ENCODE assay signal across 12 cellular contexts in genomic region chr3:127776347-127776746, GRCh38. TPM values are rescaled to one million over a fixed set of nuclear protein-coding genes. Genes with fewer than 3 reads are reported as not detected.
DNase-seq lines count a peak whose midpoint lies in the region; ATAC-seq, FAIRE-seq and TF ChIP-seq lines count a peak whose summit lies in the region.
"Had no signal": no experiment of that assay in that cellular context is flagged by ENCODE, and none has a peak within 500 bp of the region (broad histone marks: within the 10 kb centered on the region; RNA-seq: fewer than 3 reads in every experiment).

No MANE protein-coding gene starts in this region.

- peak overlapping the region in 4 of 7 donors; percentile 52 to 83 (median 65) for H3K27ac Mint-ChIP-seq in CD14-positive monocyte
- H3K27ac Mint-ChIP-seq in activated B cell treated with CpG ODN at 0.5 μM for 24 hours = peak overlapping the region; percentile 60
- H3K27ac Mint-ChIP-seq: activated CD4-positive, alpha-beta memory T cell treated with anti-CD3 and anti-CD28 coated beads for 36 hours had no signal

- H3K27me3 Mint-ChIP-seq in CD14-positive monocyte (ENCODE audit: low read depth in 3 of 3) = peaks cover 0 to 7% (median 0%) of the 10 kb centered on the region in 3 donors
- H3K27me3 Mint-ChIP-seq in activated B cell treated with CpG ODN at 0.5 μM for 24 hours = no peaks in the 10 kb centered on the region
- H3K27me3 Mint-ChIP-seq: activated CD4-positive, alpha-beta memory T cell treated with anti-CD3 and anti-CD28 coated beads for 36 hours had no signal

- peak overlapping the region in 1 of 2 donors; percentile 41 for H3K27ac ChIP-seq in kidney (ENCODE audit: low read depth in 2 of 2, low read length in 2 of 2)
- H3K27ac ChIP-seq in smooth muscle cell (ENCODE audit: low read depth) = peak overlapping the region; percentile 93

- ATAC-seq in activated B cell treated with CpG ODN at 0.5 μM for 24 hours (ENCODE audit: low read depth) = no peak
- no peak for ATAC-seq in HG02970 (IDR thresholded peaks at IDR 0.05; ENCODE audit: low FRiP score, unreplicated experiment)
- no peak for ATAC-seq in HG03520 (IDR thresholded peaks at IDR 0.05; ENCODE audit: unreplicated experiment)
- ATAC-seq: naive thymus-derived CD8-positive, alpha-beta T cell; stimulated activated naive CD8-positive, alpha-beta T cell treated with anti-CD3 and anti-CD28 coated beads, Interleukin-15, Interleukin-2, amounts not matched to agents 100 U/mL and 50 U/mL, for 24 hours had no signal

- H3K36me3 ChIP-seq in kidney (ENCODE audit: control insufficient read depth in 1 of 2, insufficient read depth in 2 of 2, low read length in 2 of 2) (peaks cover 0 to 4% of the 10 kb centered on the region in 2 donors), smooth muscle cell (ENCODE audit: low read depth) (no peaks in the 10 kb centered on the region)

- DNase-seq in CD14-positive monocyte (ENCODE audit: low spot score) = peak; percentile 9
- no peak for DNase-seq in activated B cell treated with CpG ODN at 0.5 μM for 24 hours
- DNase-seq in kidney = peak; percentile 61
- no peak for DNase-seq in smooth muscle cell (lab: John Stamatoyannopoulos, UW; ENCODE audit: unreplicated experiment)
- DNase-seq in amygdala (lab: John Stamatoyannopoulos, UW) = no peak
- DNase-seq in activated CD4-positive, alpha-beta T cell treated with anti-CD3 and anti-CD28 coated beads for 4 hours = no peak
- DNase-seq: activated CD4-positive, alpha-beta memory T cell treated with anti-CD3 and anti-CD28 coated beads for 36 hours; stimulated activated naive CD8-positive, alpha-beta T cell treated with anti-CD3 and anti-CD28 coated beads, Interleukin-15, Interleukin-2, amounts not matched to agents 100 U/mL and 50 U/mL, for 24 hours had no signal

- H3K4me2 ChIP-seq in smooth muscle cell = peak overlapping the region; percentile 64

- peaks cover 5% of the 10 kb centered on the region in 2 donors for H3K36me3 Mint-ChIP-seq in CD14-positive monocyte
- H3K36me3 Mint-ChIP-seq in activated B cell treated with CpG ODN at 0.5 μM for 24 hours (ENCODE audit: low read depth) = peaks cover 2% of the 10 kb centered on the region
- H3K36me3 Mint-ChIP-seq: activated CD4-positive, alpha-beta memory T cell treated with anti-CD3 and anti-CD28 coated beads for 36 hours had no signal

- intact Hi-C loops in CD14-positive monocyte (cut with micrococcal nuclease) (loop anchor here (5.0 to 10.0 kb wide), 2 partner anchors 46 to 48 kb away; partner anchors contain the start of gene MGLL (in 2 of the 2)), activated B cell treated with CpG ODN at 0.5 μM for 24 hours (cut with micrococcal nuclease) (loop anchor here (2.0 kb wide), 1 partner anchor 14 kb away; no protein-coding TSS in a partner anchor), kidney (cut with DNase I) (no loop called here)

- FAIRE-seq in kidney (lab: Jason Lieb, UNC) = no peak

- no peak overlapping the region for H2AFZ ChIP-seq in smooth muscle cell (ENCODE audit: low read depth)

- H3K4me1 Mint-ChIP-seq in CD14-positive monocyte (peaks cover 84% of the 10 kb centered on the region), activated B cell treated with CpG ODN at 0.5 μM for 24 hours (peaks cover 47% of the 10 kb centered on the region)

- no peaks in the 10 kb centered on the region for H4K20me1 ChIP-seq in smooth muscle cell (ENCODE audit: low read depth)

- CTCF ChIA-PET in activated B cell treated with CpG ODN at 0.5 μM for 24 hours (lab: Charles Lee) = no interaction called here

- POLR2A ChIA-PET in activated B cell treated with CpG ODN at 0.5 μM for 24 hours (lab: Charles Lee) = interaction anchor here (1.2 kb wide), 1 partner anchor 14 kb away, joined by 3 read pairs; no protein-coding TSS in a partner anchor

- peaks cover 0 to 4% (median 0%) of the 10 kb centered on the region in 7 donors for H3K9me3 Mint-ChIP-seq in CD14-positive monocyte
- H3K9me3 Mint-ChIP-seq in activated B cell treated with CpG ODN at 0.5 μM for 24 hours = peaks cover 9% of the 10 kb centered on the region

- TF ChIP-seq CTCF in CD14-positive monocyte (IDR thresholded peaks at IDR 0.05) (no peak), activated B cell treated with CpG ODN at 0.5 μM for 24 hours (IDR thresholded peaks at IDR 0.05) (no peak), kidney (IDR thresholded peaks at IDR 0.05; ENCODE audit: borderline replicate concordance, extremely low read depth, insufficient read depth) (no peak), smooth muscle cell (IDR thresholded peaks at IDR 0.05; ENCODE audit: borderline replicate concordance, insufficient read depth, poor library complexity, severe bottlenecking) (no peak)

- no peak overlapping the region for H3K4me3 Mint-ChIP-seq in CD14-positive monocyte
- no peak overlapping the region for H3K4me3 Mint-ChIP-seq in activated B cell treated with CpG ODN at 0.5 μM for 24 hours
- H3K4me3 Mint-ChIP-seq: activated CD4-positive, alpha-beta memory T cell treated with anti-CD3 and anti-CD28 coated beads for 36 hours; naive thymus-derived CD8-positive, alpha-beta T cell had no signal

- no peaks in the 10 kb centered on the region for H3K27me3 ChIP-seq in smooth muscle cell (ENCODE audit: low read depth)

- no peak overlapping the region for H3K9ac ChIP-seq in kidney (ENCODE audit: low read length in 2 of 2)
- no peak overlapping the region for H3K9ac ChIP-seq in smooth muscle cell (ENCODE audit: low read depth)

- WGBS in smooth muscle cell (ENCODE audit: low lambda C conversion rate) = 97% methylated on average over 9 of the region's 10 CpGs

- H3K4me1 ChIP-seq in kidney (ENCODE audit: control insufficient read depth in 1 of 2, insufficient read depth in 1 of 2, low read depth in 1 of 2, low read length in 2 of 2) (peaks cover 7 to 10% of the 10 kb centered on the region in 2 donors), smooth muscle cell (ENCODE audit: low read depth) (peaks cover under 1% of the 10 kb centered on the region)

- no peak overlapping the region for H3K4me3 ChIP-seq in kidney (ENCODE audit: low read length in 2 of 2)
- no peak overlapping the region for H3K4me3 ChIP-seq in smooth muscle cell
- H3K4me3 ChIP-seq: skin epidermis had no signal

- H3F3A ChIP-seq in smooth muscle cell (ENCODE audit: low read depth) = peaks cover 3% of the 10 kb centered on the region

- H3K9me3 ChIP-seq in kidney (ENCODE audit: control insufficient read depth in 1 of 2, low read length in 2 of 2) (peaks cover 0 to 5% of the 10 kb centered on the region in 2 donors), smooth muscle cell (replicated peaks; ENCODE audit: low read depth) (no peaks in the 10 kb centered on the region)

- H3K79me2 ChIP-seq in smooth muscle cell (ENCODE audit: low read depth) = no peaks in the 10 kb centered on the region

RNA-seq across cellular contexts. Expression of gene MGLL, which starts 46.0 kb away (rescaled TPM):
- 1 to 10 TPM; 4.4 to 10.0 TPM for polyA plus RNA-seq in CD14-positive monocyte
- 16.7 and 19.1 TPM in 2 replicates for total RNA-seq in activated B cell treated with CpG ODN at 0.5 μM for 24 hours
- total RNA-seq in kidney = 250 TPM
- polyA plus RNA-seq in kidney (ENCODE audit: insufficient read depth, low read depth, low replicate concordance) = 74.2 TPM
- total RNA-seq in smooth muscle cell = 4.4 and 13.6 TPM in 2 replicates
- polyA plus RNA-seq in smooth muscle cell = 22.5 and 37.3 TPM in 2 replicates

Comparison
In these comparisons a context has a peak if more than half of its experiments do, and no peak if none do; other contexts are left out.
1. DNase-seq: peak in CD14-positive monocyte (single experiment) and kidney (single experiment); none in activated B cell treated with CpG ODN at 0.5 μM for 24 hours (single experiment), smooth muscle cell (single experiment), amygdala (0 of 56) and activated CD4-positive, alpha-beta T cell treated with anti-CD3 and anti-CD28 coated beads for 4 hours (0 of 2).
2. RNA of gene MGLL, which starts 46.0 kb away (total RNA-seq): 250 TPM in kidney (single experiment); 16.7 to 19.1 TPM in activated B cell treated with CpG ODN at 0.5 μM for 24 hours and 4.4 to 13.6 TPM in smooth muscle cell; every median in the first group is over 10 times any median in the second.